8 cellular contexts compared by ENCODE assay signal in the genomic region with DNA sequence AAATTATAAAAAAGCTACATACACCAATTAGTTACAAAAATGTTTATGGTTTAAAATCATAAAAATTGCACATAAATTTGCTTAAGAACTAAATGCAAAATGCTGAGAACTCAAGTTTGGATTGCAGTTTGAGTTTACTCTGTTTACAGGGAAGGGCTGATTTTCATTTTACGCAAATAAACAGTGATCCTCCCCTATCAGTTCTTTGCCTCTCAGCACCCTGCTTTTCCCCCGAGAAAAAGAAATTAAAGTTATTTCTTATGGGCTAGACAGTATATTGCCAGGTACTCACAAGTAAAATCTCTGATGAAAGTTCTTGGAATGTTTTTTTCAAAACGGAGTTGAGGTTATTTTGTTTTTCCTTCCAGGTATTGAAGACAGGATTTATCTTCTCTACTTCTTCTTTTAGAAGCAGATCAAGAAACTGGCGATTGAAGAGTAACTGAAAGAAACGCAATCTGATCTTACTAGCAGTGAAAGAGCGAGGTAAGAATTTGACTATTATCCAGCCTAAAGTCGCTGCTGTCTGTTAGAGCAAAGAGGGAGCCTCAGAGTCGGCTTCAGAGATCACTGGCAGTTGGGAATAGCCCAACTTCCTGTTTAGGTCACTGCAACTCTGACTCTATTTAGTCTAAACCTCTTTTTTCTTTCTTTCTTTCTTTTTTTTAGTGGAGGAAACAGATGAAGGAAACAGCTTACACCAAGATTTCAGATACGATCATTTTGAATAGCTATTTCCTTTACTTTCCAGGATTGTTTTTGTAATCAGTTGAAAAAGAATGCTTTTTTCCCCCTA. TPM values are rescaled to one million over a fixed set of nuclear protein-coding genes. Genes with fewer than 3 reads are reported as not detected.
DNase-seq lines count a peak whose midpoint lies in the region; ATAC-seq, FAIRE-seq and TF ChIP-seq lines count a peak whose summit lies in the region.

A gene (minus strand): TSS at position 528 of the 796 bp plus-strand sequence. CDS start 50,667 bp downstream, outside the sequence.

- H3K4me2 ChIP-seq in BLaER1 (peak within 1 kb of the TSS; percentile 47), Loucy (ENCODE audit: low read depth, low read length, poor library complexity, severe bottlenecking) (peak within 1 kb of the TSS; percentile 81), HepG2 (ENCODE audit: low read depth, low read length) (peak within 1 kb of the TSS; percentile 85)

- H3K27me3 Mint-ChIP-seq in chondrocyte (ENCODE audit: low read depth): no peaks in the 10 kb centered on the region

- WGBS in HepG2 (ENCODE audit: low lambda C conversion rate): 32% methylated on average over 9 of the region's 9 CpGs
- WGBS in thymus: under 1% methylated on average over 9 of the region's 9 CpGs

- peak within 1 kb of the TSS; percentile 97 for H3K27ac Mint-ChIP-seq in chondrocyte (ENCODE audit: unreplicated experiment)

- peak within 1 kb of the TSS; percentile 86 for H3K4me3 Mint-ChIP-seq in chondrocyte (ENCODE audit: unreplicated experiment)

- H3K4me3 ChIP-seq in BLaER1 (no peak within 1 kb of the TSS), Loucy (ENCODE audit: low read length, poor library complexity, severe bottlenecking) (peak within 1 kb of the TSS; percentile 88), HepG2 (replicated peaks in 1 of 3; ENCODE audit: insufficient read depth in 1 of 3, low read depth in 2 of 3, low read length in 3 of 3) (peak within 1 kb of the TSS; percentile 55 to 71 (median 63)), thymus (ENCODE audit: low read length) (peak within 1 kb of the TSS; percentile 61)

- peaks cover 44% of the 10 kb centered on the region for H3K4me1 Mint-ChIP-seq in chondrocyte (ENCODE audit: low read depth)

- H3K27me3 ChIP-seq in BLaER1 (no peaks in the 10 kb centered on the region), Loucy (ENCODE audit: insufficient read depth, low read length, poor library complexity, severe bottlenecking) (no peaks in the 10 kb centered on the region), HepG2 (ENCODE audit: control insufficient read depth in 1 of 2, insufficient read depth in 2 of 2, low read length in 2 of 2) (no peaks in the 10 kb centered on the region), thymus (ENCODE audit: control insufficient read depth, insufficient read depth) (no peaks in the 10 kb centered on the region)

- H3K9ac ChIP-seq in BLaER1: no peak within 1 kb of the TSS
- H3K9ac ChIP-seq in Loucy (ENCODE audit: low read depth, low read length, poor library complexity, severe bottlenecking): peak within 1 kb of the TSS; percentile 88
- H3K9ac ChIP-seq in HepG2 (ENCODE audit: insufficient read depth, low read depth, low read length): peak within 1 kb of the TSS; percentile 80

- peaks cover 4% of the 10 kb centered on the region for H3K36me3 Mint-ChIP-seq in chondrocyte (ENCODE audit: low read depth)

- H3F3A ChIP-seq in Loucy (ENCODE audit: low read depth): no peaks in the 10 kb centered on the region

- TF ChIP-seq CTCF in Loucy (conservative IDR thresholded peaks at IDR 0.05; ENCODE audit: low read length): no peak
- TF ChIP-seq CTCF in chondrocyte (IDR thresholded peaks at IDR 0.05): peak; percentile 40
- TF ChIP-seq CTCF in HepG2 (CRISPR knock-in tag; IDR thresholded peaks at IDR 0.05): no peak

- H3K9me3 ChIP-seq in BLaER1 (peaks cover 15% of the 10 kb centered on the region; the same call in 1 of the 2 replicates), Loucy (ENCODE audit: insufficient read depth, low read depth, low read length) (no peaks in the 10 kb centered on the region), HepG2 (ENCODE audit: low read length) (no peaks in the 10 kb centered on the region), thymus (ENCODE audit: control insufficient read depth) (no peaks in the 10 kb centered on the region)

- peaks cover 12% of the 10 kb centered on the region; the same call in 1 of the 2 replicates for H3K79me2 ChIP-seq in Loucy (ENCODE audit: insufficient read depth, low read length)
- peaks cover 58% of the 10 kb centered on the region for H3K79me2 ChIP-seq in HepG2 (ENCODE audit: insufficient read depth, low read length)

- POLR2A ChIA-PET in HepG2 (lab: Yijun Ruan, JAX): interaction anchor here (0.9 kb wide), 2 partner anchors 9 to 13 kb away, joined by 3 to 4 read pairs; no protein-coding TSS in a partner anchor

- H3K27ac ChIP-seq in BLaER1 (no peak within 1 kb of the TSS), HepG2 (ENCODE audit: extremely low read length, insufficient read depth, low read length) (peak within 1 kb of the TSS; percentile 74), thymus (ENCODE audit: low read depth) (no peak within 1 kb of the TSS)

- in situ Hi-C loops in HepG2 (cut with HindIII; ENCODE audit: extremely low pct_ligation_motif_present, low pct_unique_long_range_greater_than_20kb): no loop called here

- TF ChIP-seq EP300 in HepG2 (IDR thresholded peaks at IDR 0.05; ENCODE audit: low read depth in 2 of 2, low read length in 2 of 2) (no peak), HepG2 (CRISPR knock-in tag; IDR thresholded peaks at IDR 0.05; ENCODE audit: borderline replicate concordance) (no peak)

- H3K9me3 Mint-ChIP-seq in chondrocyte (ENCODE audit: low read depth): no peaks in the 10 kb centered on the region

- DNase-seq in chondrocyte (ENCODE audit: low spot score) (no peak), HepG2 (ENCODE audit: low spot score) (peak; percentile 64)

- H3K9me2 ChIP-seq in Loucy (replicated peaks; ENCODE audit: low read depth, low read length): no peaks in the 10 kb centered on the region

- ATAC-seq in HepG2 (peak; percentile 52), HG02642 (IDR thresholded peaks at IDR 0.05; ENCODE audit: poor library complexity, unreplicated experiment) (no peak), HG03108 (IDR thresholded peaks at IDR 0.05; ENCODE audit: unreplicated experiment) (no peak), HG03135 (IDR thresholded peaks at IDR 0.05; ENCODE audit: unreplicated experiment) (no peak)

- intact Hi-C loops in HepG2 (cut with micrococcal nuclease; ENCODE audit: unreplicated experiment): loop anchor here (1.0 kb wide), 1 partner anchor 26 kb away; no protein-coding TSS in a partner anchor

- H3K36me3 ChIP-seq in BLaER1: no peaks in the 10 kb centered on the region
- H3K36me3 ChIP-seq in Loucy (ENCODE audit: insufficient read depth, low read length): no peaks in the 10 kb centered on the region
- H3K36me3 ChIP-seq in HepG2 (replicated peaks in 1 of 2; ENCODE audit: control insufficient read depth in 1 of 2, insufficient read depth in 2 of 2, low read length in 2 of 2): peaks cover 0 to 1% of the 10 kb centered on the region in 2 experiments; a peak in 4 of 5 replicates
- no peaks in the 10 kb centered on the region for H3K36me3 ChIP-seq in thymus (ENCODE audit: control insufficient read depth, insufficient read depth)

- CTCF ChIA-PET in HepG2 (lab: Yijun Ruan, JAX; ENCODE audit: low intra/inter-chr PET ratio, low total read pairs): no interaction called here

- H4K20me1 ChIP-seq in BLaER1: no peaks in the 10 kb centered on the region
- H4K20me1 ChIP-seq in Loucy (ENCODE audit: insufficient read depth, low read length, poor library complexity, severe bottlenecking): no peaks in the 10 kb centered on the region
- H4K20me1 ChIP-seq in HepG2 (ENCODE audit: insufficient read depth, low read length): no peaks in the 10 kb centered on the region

- FAIRE-seq in HepG2 (lab: Jason Lieb, UNC): peak; percentile 46

- H2AFZ ChIP-seq in Loucy (ENCODE audit: low read length) (peak within 1 kb of the TSS; percentile 95), HepG2 (ENCODE audit: low read length) (peak within 1 kb of the TSS; percentile 20)

- H3K4me1 ChIP-seq in BLaER1 (peaks cover 6% of the 10 kb centered on the region; the same call in 1 of the 2 replicates), Loucy (ENCODE audit: insufficient read depth, low read length, poor library complexity, severe bottlenecking) (peaks cover 50% of the 10 kb centered on the region), HepG2 (ENCODE audit: insufficient read depth, low read length) (peaks cover 42% of the 10 kb centered on the region), thymus (ENCODE audit: control insufficient read depth, insufficient read depth, low read length) (no peaks in the 10 kb centered on the region)

- no TSS peak for BruUV-seq in HepG2 (replicated peaks; lab: Mats Ljungman, UMichigan)

- TF ChIP-seq POLR2A in HepG2 (IDR thresholded peaks at IDR 0.05; ENCODE audit: insufficient read depth in 1 of 2, low read depth in 2 of 2, low read length in 2 of 2): peak; percentile 49 to 50; a peak in 2 of 4 replicates

- no peak for TF ChIP-seq RAD21 in HepG2 (CRISPR knock-in tag; IDR thresholded peaks at IDR 0.05)

RNA-seq across cellular contexts. Expression of the gene that starts here (rescaled TPM):
- total RNA-seq in chondrocyte: 116 to 173 TPM (median 161 TPM) in 3 replicates
- total RNA-seq in HepG2 (2016; rRNA removed; fragmentation: Illumina TruSeq; extraction: Trizol): 161 and 301 TPM in 2 replicates
- 38.3 and 39.3 TPM in 2 replicates for total RNA-seq in HepG2 (2016; cell fraction: cytosol; rRNA removed; fragmentation: Illumina TruSeq; extraction: Trizol; ENCODE audit: low read depth)
- 172 and 272 TPM in 2 replicates for total RNA-seq in HepG2 (2016; cell fraction: insoluble cytoplasmic fraction; rRNA removed; fragmentation: Illumina TruSeq; extraction: Trizol)
- 52.0 and 70.0 TPM in 2 replicates for total RNA-seq in HepG2 (2016; cell fraction: membrane; rRNA removed; fragmentation: Illumina TruSeq; extraction: Trizol)
- 317 and 356 TPM in 2 replicates for total RNA-seq in HepG2 (2016; cell fraction: nucleus; rRNA removed; fragmentation: Illumina TruSeq; extraction: Trizol)
- 404 and 436 TPM in 2 replicates for polyA plus RNA-seq in HepG2 (2011; rRNA removed)
- 141 and 281 TPM in 2 replicates for polyA plus RNA-seq in HepG2 (2011; cell fraction: cytosol; rRNA removed)
- 59.5 and 99.9 TPM in 2 replicates for polyA plus RNA-seq in HepG2 (2011; cell fraction: nucleus; rRNA removed)
- polyA plus RNA-seq in HepG2 (2012): 778 and 1,175 TPM in 2 replicates
- 23.5 and 25.5 TPM in 2 replicates for polyA plus RNA-seq in HepG2 (2016; cell fraction: cytosol; fragmentation: Illumina TruSeq; extraction: Trizol; ENCODE audit: low read depth)
- polyA plus RNA-seq in HepG2 (2016; cell fraction: insoluble cytoplasmic fraction; fragmentation: Illumina TruSeq; extraction: Trizol; ENCODE audit: low read depth): 122 TPM in 2 replicates
- 32.9 and 33.4 TPM in 2 replicates for polyA plus RNA-seq in HepG2 (2016; cell fraction: membrane; fragmentation: Illumina TruSeq; extraction: Trizol; ENCODE audit: low read depth)
- polyA plus RNA-seq in HepG2 (2016; cell fraction: nucleus; fragmentation: Illumina TruSeq; extraction: Trizol; ENCODE audit: insufficient read depth, low read depth): 310 and 322 TPM in 2 replicates
- polyA minus RNA-seq in HepG2 (2011; rRNA and poly(A)+ RNA removed; ENCODE audit: low replicate concordance): 28.8 and 207 TPM in 2 replicates
- polyA minus RNA-seq in HepG2 (2011; cell fraction: cytosol; rRNA and poly(A)+ RNA removed): 198 and 296 TPM in 2 replicates
- 460 and 590 TPM in 2 replicates for polyA minus RNA-seq in HepG2 (2011; cell fraction: nucleus; rRNA and poly(A)+ RNA removed)
- polyA plus RNA-seq in thymus: 33.4 TPM
